1 cellular context compared by ENCODE assay signal in genomic region chr17:34980681-34981537, GRCh38.
TF ChIP-seq lines count a peak whose summit lies in the region.

No MANE protein-coding gene starts in this region.

TF ChIP-seq in K562, 482 proteins besides CTCF, POLR2A, EP300 and RAD21 (continued from another document and continues in another):
- TF ChIP-seq GTF3C2 (IDR thresholded peaks at IDR 0.05; ENCODE audit: borderline replicate concordance, extremely low read depth, insufficient read length) (peak; percentile 12), PPARD (CRISPR knock-in tag; IDR thresholded peaks at IDR 0.05) (no peak), SAFB (IDR thresholded peaks at IDR 0.05; ENCODE audit: borderline replicate concordance, low read depth, low read length) (peak; percentile 79; the same call in 1 of the 2 replicates), BACH1 (tag; IDR thresholded peaks at IDR 0.05) (no peak), E2F8 (IDR thresholded peaks at IDR 0.05; ENCODE audit: low read depth, partially characterized antibody) (no peak), NCOA1 (IDR thresholded peaks at IDR 0.05; ENCODE audit: low read depth) (no peak), ETS2 (tag; IDR thresholded peaks at IDR 0.05; ENCODE audit: borderline replicate concordance, poor library complexity, severe bottlenecking) (peak; percentile 52), RBM34 (IDR thresholded peaks at IDR 0.05; ENCODE audit: borderline replicate concordance, insufficient read depth, low read length) (no peak), CREM (IDR thresholded peaks at IDR 0.05; ENCODE audit: low read depth) (peak; percentile 61), ZNF3 (CRISPR knock-in tag; IDR thresholded peaks at IDR 0.05) (no peak), FOXJ3 (CRISPR knock-in tag; IDR thresholded peaks at IDR 0.05) (no peak), RB1 (IDR thresholded peaks at IDR 0.05; ENCODE audit: low read depth) (peak; percentile 18; the same call in 1 of the 2 replicates), CEBPB (tag; IDR thresholded peaks at IDR 0.05) (peak; percentile 60), MAFK (IDR thresholded peaks at IDR 0.05; ENCODE audit: low read length) (no peak), SUPT5H (IDR thresholded peaks at IDR 0.05) (peak; percentile 5; the same call in 1 of the 2 replicates), SIN3B (IDR thresholded peaks at IDR 0.05; ENCODE audit: low read depth) (peak; percentile 65; the same call in 1 of the 2 replicates), SRF (CRISPR knock-in tag; IDR thresholded peaks at IDR 0.05) (peak in 1 of 2 experiments; percentile 58; a peak in 1 of 4 replicates), PBX2 (CRISPR knock-in tag; IDR thresholded peaks at IDR 0.05; ENCODE audit: low read depth) (no peak), PBX2 (tag; conservative IDR thresholded peaks at IDR 0.05; ENCODE audit: low read depth) (no peak), ZFX (CRISPR knock-in tag; IDR thresholded peaks at IDR 0.05) (peak; percentile 91), TCF3 (CRISPR knock-in tag; IDR thresholded peaks at IDR 0.05) (no peak), BDP1 (IDR thresholded peaks at IDR 0.05; ENCODE audit: insufficient read depth, insufficient read length) (no peak), ZNF174 (CRISPR knock-in tag; IDR thresholded peaks at IDR 0.05) (no peak), E2F5 (CRISPR knock-in tag; IDR thresholded peaks at IDR 0.05) (no peak), GATA2 (CRISPR knock-in tag; IDR thresholded peaks at IDR 0.05) (no peak), THAP7 (CRISPR knock-in tag; IDR thresholded peaks at IDR 0.05) (0 out of 2 replicates have a peak, but pooled peaks have one; percentile 24), NCOA6 (IDR thresholded peaks at IDR 0.05) (no peak), NR4A1 (CRISPR knock-in tag; IDR thresholded peaks at IDR 0.05) (no peak), NR4A1 (tag; IDR thresholded peaks at IDR 0.05) (no peak), MLX (CRISPR knock-in tag; conservative IDR thresholded peaks at IDR 0.05) (no peak; a peak in 1 of 4 replicates), MITF (IDR thresholded peaks at IDR 0.05) (no peak), PKNOX1 (IDR thresholded peaks at IDR 0.05) (no peak), SFPQ (IDR thresholded peaks at IDR 0.05; ENCODE audit: low read depth, low read length) (no peak), ZBTB43 (CRISPR knock-in tag; IDR thresholded peaks at IDR 0.05) (0 out of 2 replicates have a peak, but pooled peaks have one; percentile 34), RCOR1 (IDR thresholded peaks at IDR 0.05; ENCODE audit: borderline replicate concordance in 1 of 2, low read depth in 2 of 2, low read length in 2 of 2) (peak in 1 of 2 experiments; percentile 36; a peak in 1 of 4 replicates), KAT2B (IDR thresholded peaks at IDR 0.05; ENCODE audit: low read depth, low read length) (no peak), MBD1 (CRISPR knock-in tag; IDR thresholded peaks at IDR 0.05) (no peak), HSF4 (CRISPR knock-in tag; IDR thresholded peaks at IDR 0.05; ENCODE audit: borderline replicate concordance) (no peak), SOX6 (IDR thresholded peaks at IDR 0.05) (peak; percentile 20; the same call in 1 of the 2 replicates), ZNF253 (CRISPR knock-in tag; conservative IDR thresholded peaks at IDR 0.05) (no peak), GTF2E2 (tag; IDR thresholded peaks at IDR 0.05) (peak; percentile 46; the same call in 1 of the 2 replicates), ZNF764 (CRISPR knock-in tag; IDR thresholded peaks at IDR 0.05; ENCODE audit: low read depth) (no peak), C11orf30 (IDR thresholded peaks at IDR 0.05; ENCODE audit: low read depth) (no peak), COPS2 (conservative IDR thresholded peaks at IDR 0.05) (no peak), SETDB1 (IDR thresholded peaks at IDR 0.05; ENCODE audit: low read length) (no peak), TCFL5 (CRISPR knock-in tag; conservative IDR thresholded peaks at IDR 0.05) (no peak), RUNX1 (IDR thresholded peaks at IDR 0.05; ENCODE audit: low read depth) (no peak), CREBBP (IDR thresholded peaks at IDR 0.05; ENCODE audit: low read depth, low read length) (no peak), SMAD4 (CRISPR knock-in tag; conservative IDR thresholded peaks at IDR 0.05) (0 out of 2 replicates have a peak, but pooled peaks have one; percentile 33), ZNF586 (CRISPR knock-in tag; conservative IDR thresholded peaks at IDR 0.05) (no peak)
